12 cellular contexts compared by ENCODE assay signal in genomic region chr5:38532165-38532669, GRCh38. TPM values are rescaled to one million over a fixed set of nuclear protein-coding genes. Genes with fewer than 3 reads are reported as not detected.
DNase-seq lines count a peak whose midpoint lies in the region; ATAC-seq and TF ChIP-seq lines count a peak whose summit lies in the region.
"Had no signal": no experiment of that assay in that cellular context is flagged by ENCODE, and none has a peak within 500 bp of the region (broad histone marks: within the 10 kb centered on the region; RNA-seq: fewer than 3 reads in every experiment).

No MANE protein-coding gene starts in this region.

- H3K4me3 ChIP-seq in BE2C (ENCODE audit: low read depth, low read length) (peak overlapping the region; percentile 43), dorsolateral prefrontal cortex (peak overlapping the region in 13 of 59 donors; percentile 1 to 29 (median 8))
- H3K4me3 ChIP-seq: SJSA1 had no signal

- H3K27me3 Mint-ChIP-seq in naive thymus-derived CD8-positive, alpha-beta T cell: peaks cover 9 to 28% (median 16%) of the 10 kb centered on the region in 5 donors
- H3K27me3 Mint-ChIP-seq in activated T-helper 17 cell treated with anti-CD3 and anti-CD28 coated beads, Interleukin-2, amount 50 U/mL, for 72 hours: peaks cover 20% of the 10 kb centered on the region

- H3K4me1 ChIP-seq in BE2C: peaks cover 55% of the 10 kb centered on the region

- H3K36me3 ChIP-seq in BE2C: peaks cover 4% of the 10 kb centered on the region; the same call in 1 of the 2 replicates
- H3K36me3 ChIP-seq: SJSA1 had no signal

- H3K4me1 Mint-ChIP-seq in naive thymus-derived CD8-positive, alpha-beta T cell: peaks cover 0 to 5% (median 2%) of the 10 kb centered on the region in 4 donors
- H3K4me1 Mint-ChIP-seq in activated T-helper 17 cell treated with anti-CD3 and anti-CD28 coated beads, Interleukin-2, amount 50 U/mL, for 72 hours: no peaks in the 10 kb centered on the region

- POLR2A ChIA-PET in naive thymus-derived CD8-positive, alpha-beta T cell (lab: Charles Lee): no interaction called here

- DNase-seq in BE2C (peak; percentile 85), NCI-H2196 treated with DMSO at 0.1 percent for 48 hours (lab: John Stamatoyannopoulos, UW; ENCODE audit: unreplicated experiment) (peak; percentile 86), dorsolateral prefrontal cortex (peak in 1 of 10 donors; percentile 50), medulla oblongata (ENCODE audit: extremely low spot score) (peak; percentile 61), GM19238 (ENCODE audit: insufficient read length, low spot score) (no peak)
- DNase-seq in naive thymus-derived CD8-positive, alpha-beta T cell: no peak
- DNase-seq: activated B cell treated with CpG ODN at 0.5 μM for 24 hours, KG1, NCI-H446 had no signal

- no peak for ATAC-seq in naive thymus-derived CD8-positive, alpha-beta T cell
- ATAC-seq in activated T-helper 17 cell treated with anti-CD3 and anti-CD28 coated beads, Interleukin-2, amount 50 U/mL, for 72 hours (replicated peaks): no peak
- no peak for ATAC-seq in HG03520 (IDR thresholded peaks at IDR 0.05; ENCODE audit: unreplicated experiment)

- intact Hi-C loops in dorsolateral prefrontal cortex (cut with DNase I): no loop called here

- TF ChIP-seq CTCF in BE2C (IDR thresholded peaks at IDR 0.05; ENCODE audit: low read depth, low read length) (no peak), dorsolateral prefrontal cortex (IDR thresholded peaks at IDR 0.05 in 54 of 56, conservative IDR thresholded peaks at IDR 0.05 in 2 of 56; ENCODE audit: low read depth in 1 of 56, partially characterized antibody in 56 of 56) (no peak)

- H3K27ac ChIP-seq in dorsolateral prefrontal cortex: peak overlapping the region in 50 of 59 donors; percentile 2 to 82 (median 56)
- H3K27ac ChIP-seq: SJSA1 had no signal

- no peak overlapping the region for H3K4me3 Mint-ChIP-seq in naive thymus-derived CD8-positive, alpha-beta T cell
- H3K4me3 Mint-ChIP-seq in activated T-helper 17 cell treated with anti-CD3 and anti-CD28 coated beads, Interleukin-2, amount 50 U/mL, for 72 hours: no peak overlapping the region
- H3K4me3 Mint-ChIP-seq: activated B cell treated with CpG ODN at 0.5 μM for 24 hours had no signal

- H3K27me3 ChIP-seq in BE2C: no peaks in the 10 kb centered on the region
- no peaks in the 10 kb centered on the region for H3K27me3 ChIP-seq in dorsolateral prefrontal cortex
- H3K27me3 ChIP-seq: SJSA1 had no signal

- no peaks in the 10 kb centered on the region for H3K36me3 Mint-ChIP-seq in naive thymus-derived CD8-positive, alpha-beta T cell
- no peaks in the 10 kb centered on the region for H3K36me3 Mint-ChIP-seq in activated T-helper 17 cell treated with anti-CD3 and anti-CD28 coated beads, Interleukin-2, amount 50 U/mL, for 72 hours (ENCODE audit: low read depth)

- H3K9me3 Mint-ChIP-seq in naive thymus-derived CD8-positive, alpha-beta T cell: peaks cover 0 to 3% (median 0%) of the 10 kb centered on the region in 9 donors
- no peaks in the 10 kb centered on the region for H3K9me3 Mint-ChIP-seq in activated T-helper 17 cell treated with anti-CD3 and anti-CD28 coated beads, Interleukin-2, amount 50 U/mL, for 72 hours

- no peak overlapping the region for H3K27ac Mint-ChIP-seq in naive thymus-derived CD8-positive, alpha-beta T cell
- no peak overlapping the region for H3K27ac Mint-ChIP-seq in activated T-helper 17 cell treated with anti-CD3 and anti-CD28 coated beads, Interleukin-2, amount 50 U/mL, for 72 hours
- H3K27ac Mint-ChIP-seq: activated B cell treated with CpG ODN at 0.5 μM for 24 hours had no signal

- no peaks in the 10 kb centered on the region for H3K9me3 ChIP-seq in BE2C
- H3K9me3 ChIP-seq: SJSA1 had no signal

RNA-seq across cellular contexts. Expression of gene LIFR, which starts 24.2 kb away (rescaled TPM):
- polyA plus RNA-seq in BE2C (2012; ENCODE audit: insufficient read depth, insufficient read length, low read depth): 8.2 TPM
- 100 to 1,000 TPM in 105 of 120 experiments, 10 to 100 TPM in 15; 63.9 to 237 (median 123) TPM for total RNA-seq in dorsolateral prefrontal cortex
- total RNA-seq in naive thymus-derived CD8-positive, alpha-beta T cell: not detected
- not detected for polyA plus RNA-seq in naive thymus-derived CD8-positive, alpha-beta T cell
- under 1 TPM; 0.16 to 0.35 TPM for total RNA-seq in activated T-helper 17 cell treated with anti-CD3 and anti-CD28 coated beads, Interleukin-2, amount 50 U/mL, for 72 hours
- total RNA-seq: activated B cell treated with CpG ODN at 0.5 μM for 24 hours had no signal

Comparison
In these comparisons a context has a peak if more than half of its experiments do, and no peak if none do; other contexts are left out.
1. DNase-seq: peak in BE2C (single experiment), NCI-H2196 treated with DMSO at 0.1 percent for 48 hours (single experiment) and medulla oblongata (single experiment); none in GM19238 (single experiment) and naive thymus-derived CD8-positive, alpha-beta T cell (0 of 10).
2. RNA of gene LIFR, which starts 24.2 kb away (total RNA-seq): 63.9 to 237 TPM in dorsolateral prefrontal cortex; 0.16 to 0.35 TPM in activated T-helper 17 cell treated with anti-CD3 and anti-CD28 coated beads, Interleukin-2, amount 50 U/mL, for 72 hours and not detected in naive thymus-derived CD8-positive, alpha-beta T cell; every median in the first group is over 10 times any median in the second.